In genomic region chr9:131654857-131655577, GRCh38 we compare ENCODE assay signal across 9 cellular contexts.
A peak's percentile ranks its signal among the peaks of the same experiment; 100 is the strongest.
DNase-seq lines count a peak whose midpoint lies in the region; ATAC-seq lines count a peak whose summit lies in the region.
"Had no signal": no experiment of that assay in that cellular context is flagged by ENCODE, and none has a peak within 500 bp of the region (broad histone marks: within the 10 kb centered on the region; RNA-seq: fewer than 3 reads in every experiment).

No MANE protein-coding gene starts in this region.

- H4K12ac ChIP-seq in trophoblast cell (ENCODE audit: low read depth, low read length): no peak overlapping the region

- no peak overlapping the region for H2BK15ac ChIP-seq in mesenchymal stem cell (ENCODE audit: low read depth, poor library complexity, severe bottlenecking)

- DNase-seq in COLO668 (lab: John Stamatoyannopoulos, UW; ENCODE audit: unreplicated experiment): peak; percentile 79
- DNase-seq in NCI-H2029 (lab: John Stamatoyannopoulos, UW): peak; percentile 65
- DNase-seq in trophoblast cell: peak; percentile 94 to 97
- no peak for DNase-seq in mesenchymal stem cell
- no peak for DNase-seq in NCI-H187 treated with DMSO at 0.1 percent for 48 hours (lab: John Stamatoyannopoulos, UW)
- DNase-seq: activated gamma-delta T cell had no signal

- H3K27ac ChIP-seq in trophoblast cell (ENCODE audit: low read depth, low read length): peak overlapping the region; percentile 1
- no peak overlapping the region for H3K27ac ChIP-seq in mesenchymal stem cell (ENCODE audit: low read length, poor library complexity, severe bottlenecking)

- H3K4ac ChIP-seq in trophoblast cell (ENCODE audit: low read depth, low read length) (no peak overlapping the region), mesenchymal stem cell (ENCODE audit: low read depth in 1 of 2, low read length in 2 of 2) (no peak overlapping the region)

- intact Hi-C loops in dendritic cell treated with granulocyte-macrophage colony-stimulating factor and Interleukin-4, amounts not matched to agents 40 ng/mL and 50 ng/mL, for 4 days (cut with micrococcal nuclease): loop anchor here (5.0 kb wide), 1 partner anchor 33 kb away; no protein-coding TSS in a partner anchor

- H3K4me2 ChIP-seq in trophoblast cell (ENCODE audit: low read length) (no peak overlapping the region), mesenchymal stem cell (ENCODE audit: low read length, poor library complexity, severe bottlenecking) (no peak overlapping the region)

- peaks cover 0 to 5% of the 10 kb centered on the region in 2 experiments for H3K36me3 ChIP-seq in trophoblast cell (ENCODE audit: control insufficient read depth in 1 of 2, insufficient read depth in 2 of 2, low read length in 2 of 2)
- H3K36me3 ChIP-seq in mesenchymal stem cell (ENCODE audit: control insufficient read depth in 1 of 2, insufficient read depth in 2 of 2, low read depth in 1 of 2, low read length in 2 of 2): peaks cover 4 to 5% of the 10 kb centered on the region in 2 experiments

- no peaks in the 10 kb centered on the region for H3K9me3 Mint-ChIP-seq in dendritic cell treated with granulocyte-macrophage colony-stimulating factor and Interleukin-4, amounts not matched to agents 40 ng/mL and 50 ng/mL, for 4 days

- no peak overlapping the region for H2BK120ac ChIP-seq in trophoblast cell (ENCODE audit: insufficient read depth, low read length, poor library complexity)
- H2BK120ac ChIP-seq in mesenchymal stem cell (ENCODE audit: low read depth, low read length): no peak overlapping the region

- peak overlapping the region; percentile 60 for H3K4me3 Mint-ChIP-seq in dendritic cell treated with granulocyte-macrophage colony-stimulating factor and Interleukin-4, amounts not matched to agents 40 ng/mL and 50 ng/mL, for 4 days

- no peak overlapping the region for H3K9ac ChIP-seq in trophoblast cell (ENCODE audit: low read length)
- no peak overlapping the region for H3K9ac ChIP-seq in mesenchymal stem cell (ENCODE audit: low read length)

- ATAC-seq in HG03565 (IDR thresholded peaks at IDR 0.05; ENCODE audit: unreplicated experiment): no peak
- ATAC-seq in esophagus mucosa: no peak

- H3K4me1 ChIP-seq in trophoblast cell (ENCODE audit: control insufficient read depth in 1 of 2, insufficient read depth in 2 of 2, low read length in 2 of 2): peaks cover 9 to 22% of the 10 kb centered on the region in 2 experiments
- H3K4me1 ChIP-seq in mesenchymal stem cell (ENCODE audit: control insufficient read depth, insufficient read depth, low read depth, low read length): peaks cover 16% of the 10 kb centered on the region

- H2AK5ac ChIP-seq in trophoblast cell (ENCODE audit: low read length) (no peak overlapping the region), mesenchymal stem cell (ENCODE audit: low read length, severe bottlenecking) (no peak overlapping the region)

- no peak overlapping the region for H3K23ac ChIP-seq in trophoblast cell (ENCODE audit: low read length)
- no peak overlapping the region for H3K23ac ChIP-seq in mesenchymal stem cell (ENCODE audit: low read length in 2 of 2)

- H3K36me3 Mint-ChIP-seq in dendritic cell treated with granulocyte-macrophage colony-stimulating factor and Interleukin-4, amounts not matched to agents 40 ng/mL and 50 ng/mL, for 4 days (ENCODE audit: low read depth): peaks cover 49% of the 10 kb centered on the region

- H3K4me3 ChIP-seq in trophoblast cell (ENCODE audit: low read depth, low read length): no peak overlapping the region
- H3K4me3 ChIP-seq in mesenchymal stem cell (ENCODE audit: insufficient read depth in 1 of 2, low read depth in 1 of 2, low read length in 2 of 2): no peak overlapping the region

- H3K79me1 ChIP-seq in trophoblast cell (ENCODE audit: low read length) (no peaks in the 10 kb centered on the region), mesenchymal stem cell (replicated peaks; ENCODE audit: low read length, poor library complexity, severe bottlenecking) (peaks cover 34% of the 10 kb centered on the region)

- H2AFZ ChIP-seq in trophoblast cell (ENCODE audit: insufficient read depth, low read length, poor library complexity) (no peak overlapping the region), mesenchymal stem cell (ENCODE audit: low read depth, low read length) (no peak overlapping the region)

- H3K9me3 ChIP-seq in trophoblast cell (ENCODE audit: insufficient read depth, low read depth, low read length) (no peaks in the 10 kb centered on the region), mesenchymal stem cell (ENCODE audit: control insufficient read depth, low read length) (no peaks in the 10 kb centered on the region)

- H3K4me1 Mint-ChIP-seq in dendritic cell treated with granulocyte-macrophage colony-stimulating factor and Interleukin-4, amounts not matched to agents 40 ng/mL and 50 ng/mL, for 4 days (ENCODE audit: low read depth): peaks cover 74% of the 10 kb centered on the region

- H3K79me2 ChIP-seq in trophoblast cell (ENCODE audit: control insufficient read depth, insufficient read depth, low read length, poor library complexity): peaks cover 6% of the 10 kb centered on the region

- H4K91ac ChIP-seq in trophoblast cell (ENCODE audit: low read depth, low read length): no peak overlapping the region
- H4K91ac ChIP-seq in mesenchymal stem cell (ENCODE audit: low read length): no peak overlapping the region

- H3K18ac ChIP-seq in trophoblast cell (ENCODE audit: low read length): no peak overlapping the region
- H3K18ac ChIP-seq in mesenchymal stem cell (ENCODE audit: low read depth in 1 of 2, low read length in 2 of 2): no peak overlapping the region

- H4K8ac ChIP-seq in trophoblast cell (ENCODE audit: low read depth, low read length) (no peak overlapping the region), mesenchymal stem cell (ENCODE audit: low read length) (no peak overlapping the region)

- H3K14ac ChIP-seq in trophoblast cell (ENCODE audit: low read length) (no peak overlapping the region), mesenchymal stem cell (ENCODE audit: low read length in 2 of 2) (no peak overlapping the region)

- H2BK12ac ChIP-seq in trophoblast cell (ENCODE audit: low read length): no peak overlapping the region
- peak overlapping the region in 1 of 2 experiments; percentile 10 for H2BK12ac ChIP-seq in mesenchymal stem cell (ENCODE audit: low read length in 2 of 2)

- H3K27me3 Mint-ChIP-seq in dendritic cell treated with granulocyte-macrophage colony-stimulating factor and Interleukin-4, amounts not matched to agents 40 ng/mL and 50 ng/mL, for 4 days: no peaks in the 10 kb centered on the region

- no peaks in the 10 kb centered on the region for H3K27me3 ChIP-seq in trophoblast cell (ENCODE audit: insufficient read depth, low read length)
- no peaks in the 10 kb centered on the region for H3K27me3 ChIP-seq in mesenchymal stem cell (ENCODE audit: control insufficient read depth in 1 of 2, insufficient read depth in 1 of 2, low read length in 2 of 2)

- WGBS in trophoblast cell (ENCODE audit: extremely low coverage, insufficient coverage, insufficient read length): no CpG with 5 or more reads among the region's 7 CpGs
- 97% methylated on average over 7 of the region's 7 CpGs for WGBS in mesenchymal stem cell

- H2BK5ac ChIP-seq in trophoblast cell (ENCODE audit: low read depth, low read length, poor library complexity) (no peak overlapping the region), mesenchymal stem cell (ENCODE audit: low read depth, low read length, poor library complexity, severe bottlenecking) (no peak overlapping the region)

- peak overlapping the region; percentile 84 for H3K27ac Mint-ChIP-seq in dendritic cell treated with granulocyte-macrophage colony-stimulating factor and Interleukin-4, amounts not matched to agents 40 ng/mL and 50 ng/mL, for 4 days

Comparison
In these comparisons a context has a peak if more than half of its experiments do, and no peak if none do; other contexts are left out.
1. DNase-seq: peak in COLO668 (single experiment), NCI-H2029 (single experiment) and trophoblast cell (2 of 2); none in mesenchymal stem cell (single experiment) and NCI-H187 treated with DMSO at 0.1 percent for 48 hours (single experiment).